19 cellular contexts compared by ENCODE assay signal in genomic region chr12:131385313-131386166, GRCh38.
"Had no signal": no experiment of that assay in that cellular context is flagged by ENCODE, and none has a peak within 500 bp of the region (broad histone marks: within the 10 kb centered on the region; RNA-seq: fewer than 3 reads in every experiment).

No MANE protein-coding gene starts in this region.

- H3K27me3 ChIP-seq: right lobe of liver had no signal

- H3K27ac ChIP-seq: epithelial cell of prostate, esophagus muscularis mucosa, gastrocnemius medialis, heart right ventricle, left lung, lower lobe of right lung, pancreas, prostate gland, right lobe of liver, tibial nerve had no signal

- H3K4me1 Mint-ChIP-seq: central memory CD8-positive, alpha-beta T cell; memory B cell had no signal

- DNase-seq: effector memory CD8-positive, alpha-beta T cell; gastrocnemius medialis; heart right ventricle; hypothalamus; left lung; naive thymus-derived CD4-positive, alpha-beta T cell; nucleus accumbens; pancreas; right lobe of liver; stimulated activated naive CD4-positive, alpha-beta T cell had no signal

- H3K36me3 ChIP-seq: esophagus muscularis mucosa, gastrocnemius medialis, heart right ventricle, left lung, lower lobe of right lung, pancreas, prostate gland, right lobe of liver, tibial nerve had no signal

- H3K36me3 Mint-ChIP-seq: memory B cell; naive thymus-derived CD4-positive, alpha-beta T cell had no signal

- H3K4me1 ChIP-seq: gastrocnemius medialis, heart right ventricle, left lung, lower lobe of right lung, pancreas, prostate gland, right lobe of liver, tibial nerve had no signal

- ATAC-seq: effector memory CD8-positive, alpha-beta T cell; gastrocnemius medialis; heart right ventricle; left lung; lower lobe of right lung; naive thymus-derived CD4-positive, alpha-beta T cell; pancreas had no signal

- H3K27ac Mint-ChIP-seq: dendritic cell treated with granulocyte-macrophage colony-stimulating factor and Interleukin-4, amounts not matched to agents 40 ng/mL and 50 ng/mL, for 4 days; effector memory CD8-positive, alpha-beta T cell; memory B cell; naive thymus-derived CD4-positive, alpha-beta T cell had no signal

- H3K9me3 Mint-ChIP-seq: central memory CD8-positive, alpha-beta T cell; dendritic cell treated with granulocyte-macrophage colony-stimulating factor and Interleukin-4, amounts not matched to agents 40 ng/mL and 50 ng/mL, for 4 days; effector memory CD8-positive, alpha-beta T cell; memory B cell; naive thymus-derived CD4-positive, alpha-beta T cell; neural crest cell had no signal

- H3K4me3 Mint-ChIP-seq: central memory CD8-positive, alpha-beta T cell; dendritic cell treated with granulocyte-macrophage colony-stimulating factor and Interleukin-4, amounts not matched to agents 40 ng/mL and 50 ng/mL, for 4 days; effector memory CD8-positive, alpha-beta T cell; memory B cell; naive thymus-derived CD4-positive, alpha-beta T cell; neural crest cell had no signal

- H3K4me3 ChIP-seq: esophagus muscularis mucosa, gastrocnemius medialis, heart right ventricle, left lung, lower lobe of right lung, pancreas, prostate gland, right lobe of liver, tibial nerve had no signal

- H3K9me3 ChIP-seq: esophagus muscularis mucosa, gastrocnemius medialis, heart right ventricle, left lung, lower lobe of right lung, pancreas, prostate gland, right lobe of liver, tibial nerve had no signal
